In the genomic region with DNA sequence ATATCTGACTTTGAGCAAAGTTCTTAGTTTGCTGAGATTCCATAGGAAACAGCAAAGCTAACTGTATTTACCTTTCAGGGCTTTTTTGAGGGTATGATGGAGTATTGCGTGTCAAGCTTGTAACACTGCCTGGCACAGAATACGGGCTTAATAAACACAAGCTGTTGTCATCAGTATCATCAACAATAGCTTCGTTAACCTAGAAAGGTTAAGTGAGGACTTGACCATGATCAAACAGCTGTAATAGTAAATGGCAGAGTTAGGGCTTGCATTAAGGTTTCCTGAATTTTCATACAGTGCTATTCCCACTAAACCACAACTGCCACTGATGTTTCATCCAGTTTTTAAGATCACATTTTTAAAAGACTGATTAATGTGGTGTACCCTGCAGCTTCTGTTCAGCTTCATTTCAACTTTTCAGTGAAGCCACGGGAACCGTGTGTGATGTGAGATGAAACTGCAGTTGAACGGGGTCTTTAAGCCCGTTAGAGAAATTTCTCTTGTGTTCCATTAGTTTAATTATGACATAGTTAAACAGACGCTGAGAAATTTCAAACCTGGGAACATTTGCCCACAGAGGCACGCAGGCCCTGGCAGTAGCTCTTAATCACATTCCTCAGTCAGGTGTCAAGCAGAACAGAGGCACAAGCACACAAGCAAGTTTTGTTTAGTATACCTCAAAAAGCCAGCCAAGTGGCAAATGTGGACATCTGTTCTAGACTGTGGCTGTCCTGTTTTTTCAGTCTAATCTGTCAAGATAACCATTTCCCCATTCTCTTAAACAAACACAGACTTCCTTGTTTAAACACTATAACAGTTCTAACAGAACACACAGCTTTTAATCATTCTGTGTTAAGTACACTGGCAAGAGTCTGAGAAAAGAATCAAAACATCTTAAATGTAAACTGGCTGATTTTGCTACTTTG, we compare ENCODE assay signal across 1 cellular context.
TF ChIP-seq lines count a peak whose summit lies in the region.

No MANE protein-coding gene starts in this region.

TF ChIP-seq in HepG2, 621 proteins besides CTCF, POLR2A, EP300 and RAD21 (continued from another document and continues in another):
- TF ChIP-seq, protein P1, sequence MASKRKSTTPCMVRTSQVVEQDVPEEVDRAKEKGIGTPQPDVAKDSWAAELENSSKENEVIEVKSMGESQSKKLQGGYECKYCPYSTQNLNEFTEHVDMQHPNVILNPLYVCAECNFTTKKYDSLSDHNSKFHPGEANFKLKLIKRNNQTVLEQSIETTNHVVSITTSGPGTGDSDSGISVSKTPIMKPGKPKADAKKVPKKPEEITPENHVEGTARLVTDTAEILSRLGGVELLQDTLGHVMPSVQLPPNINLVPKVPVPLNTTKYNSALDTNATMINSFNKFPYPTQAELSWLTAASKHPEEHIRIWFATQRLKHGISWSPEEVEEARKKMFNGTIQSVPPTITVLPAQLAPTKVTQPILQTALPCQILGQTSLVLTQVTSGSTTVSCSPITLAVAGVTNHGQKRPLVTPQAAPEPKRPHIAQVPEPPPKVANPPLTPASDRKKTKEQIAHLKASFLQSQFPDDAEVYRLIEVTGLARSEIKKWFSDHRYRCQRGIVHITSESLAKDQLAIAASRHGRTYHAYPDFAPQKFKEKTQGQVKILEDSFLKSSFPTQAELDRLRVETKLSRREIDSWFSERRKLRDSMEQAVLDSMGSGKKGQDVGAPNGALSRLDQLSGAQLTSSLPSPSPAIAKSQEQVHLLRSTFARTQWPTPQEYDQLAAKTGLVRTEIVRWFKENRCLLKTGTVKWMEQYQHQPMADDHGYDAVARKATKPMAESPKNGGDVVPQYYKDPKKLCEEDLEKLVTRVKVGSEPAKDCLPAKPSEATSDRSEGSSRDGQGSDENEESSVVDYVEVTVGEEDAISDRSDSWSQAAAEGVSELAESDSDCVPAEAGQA (IDR thresholded peaks at IDR 0.05; ENCODE audit: low read depth) = no peak
- TF ChIP-seq, protein P1 (CRISPR knock-in tag; IDR thresholded peaks at IDR 0.05; ENCODE audit: borderline replicate concordance) = no peak; the same call in 1 of the 2 replicates
- TF ChIP-seq MED1 (CRISPR knock-in tag; IDR thresholded peaks at IDR 0.05) (peak; percentile 86), ARNT2 (CRISPR knock-in tag; IDR thresholded peaks at IDR 0.05; ENCODE audit: low read depth) (no peak), RELA (CRISPR knock-in tag; IDR thresholded peaks at IDR 0.05) (no peak), REPIN1 (CRISPR knock-in tag; IDR thresholded peaks at IDR 0.05; ENCODE audit: borderline replicate concordance, low read depth) (peak; percentile 81; the same call in 1 of the 2 replicates), ZSCAN12 (CRISPR knock-in tag; IDR thresholded peaks at IDR 0.05) (no peak), REL (CRISPR knock-in tag; conservative IDR thresholded peaks at IDR 0.05) (no peak), ZNF264 (CRISPR knock-in tag; IDR thresholded peaks at IDR 0.05) (0 out of 2 replicates have a peak, but pooled peaks have one; percentile 63), CREB1 (IDR thresholded peaks at IDR 0.05) (no peak), CREB1 (CRISPR knock-in tag; IDR thresholded peaks at IDR 0.05) (no peak; the same call in none of the 2 replicates), HOXA5 (CRISPR knock-in tag; IDR thresholded peaks at IDR 0.05) (peak; percentile 56; the same call in 1 of the 2 replicates), KDM3A (CRISPR knock-in tag; IDR thresholded peaks at IDR 0.05; ENCODE audit: low read depth) (0 out of 2 replicates have a peak, but pooled peaks have one; percentile 41), BCL6 (CRISPR knock-in tag; IDR thresholded peaks at IDR 0.05) (peak; percentile 98), ELF3 (CRISPR knock-in tag; IDR thresholded peaks at IDR 0.05) (peak; percentile 98), CBX5 (CRISPR knock-in tag; IDR thresholded peaks at IDR 0.05; ENCODE audit: borderline replicate concordance) (no peak), ZNF136 (CRISPR knock-in tag; IDR thresholded peaks at IDR 0.05; ENCODE audit: low read depth) (peak; percentile 40; the same call in 1 of the 2 replicates), BRD4 (CRISPR knock-in tag; IDR thresholded peaks at IDR 0.05) (no peak), RFXANK (CRISPR knock-in tag; IDR thresholded peaks at IDR 0.05) (no peak), MIER2 (CRISPR knock-in tag; IDR thresholded peaks at IDR 0.05) (0 out of 2 replicates have a peak, but pooled peaks have one; percentile 46), FOXK1 (CRISPR knock-in tag; IDR thresholded peaks at IDR 0.05; ENCODE audit: borderline replicate concordance, low read depth) (peak; percentile 81), ZNF567 (CRISPR knock-in tag; IDR thresholded peaks at IDR 0.05; ENCODE audit: borderline replicate concordance) (no peak), TCF12 (IDR thresholded peaks at IDR 0.05) (no peak), TCF12 (CRISPR knock-in tag; IDR thresholded peaks at IDR 0.05) (peak; percentile 87; the same call in 1 of the 2 replicates), KAT2B (IDR thresholded peaks at IDR 0.05; ENCODE audit: borderline replicate concordance, low read depth, low read length) (no peak), ZNF451 (CRISPR knock-in tag; IDR thresholded peaks at IDR 0.05) (no peak), ZNF234 (CRISPR knock-in tag; conservative IDR thresholded peaks at IDR 0.05) (no peak), ZNF343 (CRISPR knock-in tag; IDR thresholded peaks at IDR 0.05) (no peak)
- TF ChIP-seq, protein P2, sequence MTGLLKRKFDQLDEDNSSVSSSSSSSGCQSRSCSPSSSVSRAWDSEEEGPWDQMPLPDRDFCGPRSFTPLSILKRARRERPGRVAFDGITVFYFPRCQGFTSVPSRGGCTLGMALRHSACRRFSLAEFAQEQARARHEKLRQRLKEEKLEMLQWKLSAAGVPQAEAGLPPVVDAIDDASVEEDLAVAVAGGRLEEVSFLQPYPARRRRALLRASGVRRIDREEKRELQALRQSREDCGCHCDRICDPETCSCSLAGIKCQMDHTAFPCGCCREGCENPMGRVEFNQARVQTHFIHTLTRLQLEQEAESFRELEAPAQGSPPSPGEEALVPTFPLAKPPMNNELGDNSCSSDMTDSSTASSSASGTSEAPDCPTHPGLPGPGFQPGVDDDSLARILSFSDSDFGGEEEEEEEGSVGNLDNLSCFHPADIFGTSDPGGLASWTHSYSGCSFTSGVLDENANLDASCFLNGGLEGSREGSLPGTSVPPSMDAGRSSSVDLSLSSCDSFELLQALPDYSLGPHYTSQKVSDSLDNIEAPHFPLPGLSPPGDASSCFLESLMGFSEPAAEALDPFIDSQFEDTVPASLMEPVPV (CRISPR knock-in tag; IDR thresholded peaks at IDR 0.05) = 0 out of 2 replicates have a peak, but pooled peaks have one; percentile 60
- TF ChIP-seq, protein P3, sequence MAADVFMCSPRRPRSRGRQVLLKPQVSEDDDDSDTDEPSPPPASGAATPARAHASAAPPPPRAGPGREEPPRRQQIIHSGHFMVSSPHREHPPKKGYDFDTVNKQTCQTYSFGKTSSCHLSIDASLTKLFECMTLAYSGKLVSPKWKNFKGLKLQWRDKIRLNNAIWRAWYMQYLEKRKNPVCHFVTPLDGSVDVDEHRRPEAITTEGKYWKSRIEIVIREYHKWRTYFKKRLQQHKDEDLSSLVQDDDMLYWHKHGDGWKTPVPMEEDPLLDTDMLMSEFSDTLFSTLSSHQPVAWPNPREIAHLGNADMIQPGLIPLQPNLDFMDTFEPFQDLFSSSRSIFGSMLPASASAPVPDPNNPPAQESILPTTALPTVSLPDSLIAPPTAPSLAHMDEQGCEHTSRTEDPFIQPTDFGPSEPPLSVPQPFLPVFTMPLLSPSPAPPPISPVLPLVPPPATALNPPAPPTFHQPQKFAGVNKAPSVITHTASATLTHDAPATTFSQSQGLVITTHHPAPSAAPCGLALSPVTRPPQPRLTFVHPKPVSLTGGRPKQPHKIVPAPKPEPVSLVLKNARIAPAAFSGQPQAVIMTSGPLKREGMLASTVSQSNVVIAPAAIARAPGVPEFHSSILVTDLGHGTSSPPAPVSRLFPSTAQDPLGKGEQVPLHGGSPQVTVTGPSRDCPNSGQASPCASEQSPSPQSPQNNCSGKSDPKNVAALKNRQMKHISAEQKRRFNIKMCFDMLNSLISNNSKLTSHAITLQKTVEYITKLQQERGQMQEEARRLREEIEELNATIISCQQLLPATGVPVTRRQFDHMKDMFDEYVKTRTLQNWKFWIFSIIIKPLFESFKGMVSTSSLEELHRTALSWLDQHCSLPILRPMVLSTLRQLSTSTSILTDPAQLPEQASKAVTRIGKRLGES (CRISPR knock-in tag; IDR thresholded peaks at IDR 0.05; ENCODE audit: borderline replicate concordance) = no peak
- TF ChIP-seq, protein P4, sequence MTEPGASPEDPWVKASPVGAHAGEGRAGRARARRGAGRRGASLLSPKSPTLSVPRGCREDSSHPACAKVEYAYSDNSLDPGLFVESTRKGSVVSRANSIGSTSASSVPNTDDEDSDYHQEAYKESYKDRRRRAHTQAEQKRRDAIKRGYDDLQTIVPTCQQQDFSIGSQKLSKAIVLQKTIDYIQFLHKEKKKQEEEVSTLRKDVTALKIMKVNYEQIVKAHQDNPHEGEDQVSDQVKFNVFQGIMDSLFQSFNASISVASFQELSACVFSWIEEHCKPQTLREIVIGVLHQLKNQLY (CRISPR knock-in tag; IDR thresholded peaks at IDR 0.05) = peak; percentile 77
- TF ChIP-seq, protein P5, sequence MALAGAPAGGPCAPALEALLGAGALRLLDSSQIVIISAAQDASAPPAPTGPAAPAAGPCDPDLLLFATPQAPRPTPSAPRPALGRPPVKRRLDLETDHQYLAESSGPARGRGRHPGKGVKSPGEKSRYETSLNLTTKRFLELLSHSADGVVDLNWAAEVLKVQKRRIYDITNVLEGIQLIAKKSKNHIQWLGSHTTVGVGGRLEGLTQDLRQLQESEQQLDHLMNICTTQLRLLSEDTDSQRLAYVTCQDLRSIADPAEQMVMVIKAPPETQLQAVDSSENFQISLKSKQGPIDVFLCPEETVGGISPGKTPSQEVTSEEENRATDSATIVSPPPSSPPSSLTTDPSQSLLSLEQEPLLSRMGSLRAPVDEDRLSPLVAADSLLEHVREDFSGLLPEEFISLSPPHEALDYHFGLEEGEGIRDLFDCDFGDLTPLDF (CRISPR knock-in tag; IDR thresholded peaks at IDR 0.05) = no peak
- TF ChIP-seq, protein P6, sequence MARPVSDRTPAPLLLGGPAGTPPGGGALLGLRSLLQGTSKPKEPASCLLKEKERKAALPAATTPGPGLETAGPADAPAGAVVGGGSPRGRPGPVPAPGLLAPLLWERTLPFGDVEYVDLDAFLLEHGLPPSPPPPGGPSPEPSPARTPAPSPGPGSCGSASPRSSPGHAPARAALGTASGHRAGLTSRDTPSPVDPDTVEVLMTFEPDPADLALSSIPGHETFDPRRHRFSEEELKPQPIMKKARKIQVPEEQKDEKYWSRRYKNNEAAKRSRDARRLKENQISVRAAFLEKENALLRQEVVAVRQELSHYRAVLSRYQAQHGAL (CRISPR knock-in tag; IDR thresholded peaks at IDR 0.05; ENCODE audit: not compliant biosample characterization) = no peak
- TF ChIP-seq, protein P7, sequence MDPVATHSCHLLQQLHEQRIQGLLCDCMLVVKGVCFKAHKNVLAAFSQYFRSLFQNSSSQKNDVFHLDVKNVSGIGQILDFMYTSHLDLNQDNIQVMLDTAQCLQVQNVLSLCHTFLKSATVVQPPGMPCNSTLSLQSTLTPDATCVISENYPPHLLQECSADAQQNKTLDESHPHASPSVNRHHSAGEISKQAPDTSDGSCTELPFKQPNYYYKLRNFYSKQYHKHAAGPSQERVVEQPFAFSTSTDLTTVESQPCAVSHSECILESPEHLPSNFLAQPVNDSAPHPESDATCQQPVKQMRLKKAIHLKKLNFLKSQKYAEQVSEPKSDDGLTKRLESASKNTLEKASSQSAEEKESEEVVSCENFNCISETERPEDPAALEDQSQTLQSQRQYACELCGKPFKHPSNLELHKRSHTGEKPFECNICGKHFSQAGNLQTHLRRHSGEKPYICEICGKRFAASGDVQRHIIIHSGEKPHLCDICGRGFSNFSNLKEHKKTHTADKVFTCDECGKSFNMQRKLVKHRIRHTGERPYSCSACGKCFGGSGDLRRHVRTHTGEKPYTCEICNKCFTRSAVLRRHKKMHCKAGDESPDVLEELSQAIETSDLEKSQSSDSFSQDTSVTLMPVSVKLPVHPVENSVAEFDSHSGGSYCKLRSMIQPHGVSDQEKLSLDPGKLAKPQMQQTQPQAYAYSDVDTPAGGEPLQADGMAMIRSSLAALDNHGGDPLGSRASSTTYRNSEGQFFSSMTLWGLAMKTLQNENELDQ (CRISPR knock-in tag; IDR thresholded peaks at IDR 0.05; ENCODE audit: borderline replicate concordance) = no peak
- TF ChIP-seq, protein P8, sequence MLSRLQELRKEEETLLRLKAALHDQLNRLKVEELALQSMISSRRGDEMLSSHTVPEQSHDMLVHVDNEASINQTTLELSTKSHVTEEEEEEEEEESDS (CRISPR knock-in tag; IDR thresholded peaks at IDR 0.05; ENCODE audit: borderline replicate concordance) = no peak
- TF ChIP-seq, protein P9, sequence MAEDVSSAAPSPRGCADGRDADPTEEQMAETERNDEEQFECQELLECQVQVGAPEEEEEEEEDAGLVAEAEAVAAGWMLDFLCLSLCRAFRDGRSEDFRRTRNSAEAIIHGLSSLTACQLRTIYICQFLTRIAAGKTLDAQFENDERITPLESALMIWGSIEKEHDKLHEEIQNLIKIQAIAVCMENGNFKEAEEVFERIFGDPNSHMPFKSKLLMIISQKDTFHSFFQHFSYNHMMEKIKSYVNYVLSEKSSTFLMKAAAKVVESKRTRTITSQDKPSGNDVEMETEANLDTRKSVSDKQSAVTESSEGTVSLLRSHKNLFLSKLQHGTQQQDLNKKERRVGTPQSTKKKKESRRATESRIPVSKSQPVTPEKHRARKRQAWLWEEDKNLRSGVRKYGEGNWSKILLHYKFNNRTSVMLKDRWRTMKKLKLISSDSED (CRISPR knock-in tag; IDR thresholded peaks at IDR 0.05) = no peak
